In genomic region chr3:123328851-123329635, GRCh38 we compare ENCODE assay signal across 1 cellular context.
TF ChIP-seq lines count a peak whose summit lies in the region.

No MANE protein-coding gene starts in this region.

TF ChIP-seq in HepG2, 621 proteins besides CTCF, POLR2A, EP300 and RAD21 (continued from another document and continues in another):
- TF ChIP-seq HNF1A (IDR thresholded peaks at IDR 0.05; ENCODE audit: low read depth) (no peak), HNF1A (CRISPR knock-in tag; IDR thresholded peaks at IDR 0.05; ENCODE audit: borderline replicate concordance) (no peak), HBP1 (CRISPR knock-in tag; IDR thresholded peaks at IDR 0.05; ENCODE audit: low read depth) (no peak), GATA4 (IDR thresholded peaks at IDR 0.05; ENCODE audit: borderline replicate concordance, low read depth) (no peak), THAP8 (CRISPR knock-in tag; IDR thresholded peaks at IDR 0.05; ENCODE audit: borderline replicate concordance) (no peak), SALL2 (CRISPR knock-in tag; IDR thresholded peaks at IDR 0.05) (0 out of 2 replicates have a peak, but pooled peaks have one; percentile 26), SP5 (CRISPR knock-in tag; IDR thresholded peaks at IDR 0.05; ENCODE audit: borderline replicate concordance, low read depth) (no peak), MED13 (CRISPR knock-in tag; IDR thresholded peaks at IDR 0.05) (no peak), IKZF5 (CRISPR knock-in tag; IDR thresholded peaks at IDR 0.05) (no peak), ZNF3 (CRISPR knock-in tag; IDR thresholded peaks at IDR 0.05) (no peak), TERF1 (CRISPR knock-in tag; IDR thresholded peaks at IDR 0.05) (no peak), NFKBIZ (CRISPR knock-in tag; IDR thresholded peaks at IDR 0.05) (no peak), ZNF691 (CRISPR knock-in tag; IDR thresholded peaks at IDR 0.05; ENCODE audit: borderline replicate concordance, low read depth) (no peak), ZSCAN29 (CRISPR knock-in tag; conservative IDR thresholded peaks at IDR 0.05) (no peak), ZNF33B (CRISPR knock-in tag; IDR thresholded peaks at IDR 0.05) (0 out of 2 replicates have a peak, but pooled peaks have one; percentile 50), XRCC5 (optimal IDR thresholded peaks at IDR 0.05; ENCODE audit: low read length) (peak; percentile 33), MATR3 (CRISPR knock-in tag; IDR thresholded peaks at IDR 0.05) (no peak), ZSCAN5A (CRISPR knock-in tag; IDR thresholded peaks at IDR 0.05; ENCODE audit: borderline replicate concordance) (no peak), NFKB2 (CRISPR knock-in tag; IDR thresholded peaks at IDR 0.05; ENCODE audit: borderline replicate concordance) (peak; percentile 37; the same call in 1 of the 2 replicates), AGO2 (optimal IDR thresholded peaks at IDR 0.05; ENCODE audit: low read depth, low read length) (no peak), ZUFSP (CRISPR knock-in tag; IDR thresholded peaks at IDR 0.05; ENCODE audit: borderline replicate concordance) (no peak), ZNF274 (CRISPR knock-in tag; IDR thresholded peaks at IDR 0.05) (0 out of 2 replicates have a peak, but pooled peaks have one; percentile 19), MYC (CRISPR knock-in tag; IDR thresholded peaks at IDR 0.05; ENCODE audit: borderline replicate concordance) (0 out of 2 replicates have a peak, but pooled peaks have one; percentile 12), ZNF687 (CRISPR knock-in tag; IDR thresholded peaks at IDR 0.05) (no peak; the same call in 1 of the 2 replicates), ARID3A (IDR thresholded peaks at IDR 0.05; ENCODE audit: low read depth, low read length) (no peak), SOX13 (IDR thresholded peaks at IDR 0.05) (no peak), SOX13 (CRISPR knock-in tag; conservative IDR thresholded peaks at IDR 0.05 in 1 of 2, IDR thresholded peaks at IDR 0.05 in 1 of 2) (no peak), STAG1 (CRISPR knock-in tag; IDR thresholded peaks at IDR 0.05) (peak; percentile 83), TRIM22 (IDR thresholded peaks at IDR 0.05) (no peak), PRDM4 (CRISPR knock-in tag; IDR thresholded peaks at IDR 0.05; ENCODE audit: borderline replicate concordance) (no peak), HDAC2 (CRISPR knock-in tag; IDR thresholded peaks at IDR 0.05) (no peak)
